In genomic region chr14:39179042-39179441, GRCh38 we compare ENCODE assay signal across 1 cellular context.
TF ChIP-seq lines count a peak whose summit lies in the region.

No MANE protein-coding gene starts in this region.

TF ChIP-seq in GM23338, 12 proteins besides CTCF, POLR2A, EP300 and RAD21 (continued from another document):
- no peak for TF ChIP-seq ZNF462 (CRISPR knock-in tag; IDR thresholded peaks at IDR 0.05)
- TF ChIP-seq ETS1 (IDR thresholded peaks at IDR 0.05), result no peak
